8 cellular contexts compared by ENCODE assay signal in the genomic region with DNA sequence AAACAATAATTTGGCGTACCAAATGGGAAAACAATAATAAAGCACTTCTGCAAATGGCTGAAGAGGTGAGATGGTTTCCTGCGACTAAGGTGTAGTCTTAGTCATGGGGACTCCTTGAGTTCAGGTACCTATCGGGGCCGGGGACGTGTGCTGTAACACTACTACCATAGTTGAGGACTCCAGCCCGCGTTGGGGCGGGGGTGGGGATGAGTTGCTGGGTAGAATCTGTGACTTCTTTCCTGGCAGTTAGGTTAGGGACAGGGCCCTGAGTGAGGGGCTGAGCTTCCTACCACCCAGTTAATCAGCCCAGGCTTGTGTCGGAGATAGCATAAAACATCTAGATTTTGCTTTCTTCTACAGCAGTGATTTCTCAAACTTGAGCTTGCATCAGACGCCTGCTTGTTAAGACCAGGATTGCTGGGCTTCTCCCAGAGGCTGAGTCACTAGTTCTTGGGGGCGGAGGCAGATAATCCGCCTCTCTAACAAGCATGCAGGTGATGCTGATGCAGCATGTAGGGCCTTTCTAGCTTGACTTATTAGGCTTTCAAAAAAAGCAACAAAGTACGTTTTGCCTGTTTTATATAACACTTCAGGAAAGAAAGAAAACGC. TPM values are rescaled to one million over a fixed set of nuclear protein-coding genes. Genes with fewer than 3 reads are reported as not detected.
A peak's percentile ranks its signal among the peaks of the same experiment; 100 is the strongest.
DNase-seq lines count a peak whose midpoint lies in the region; ATAC-seq and TF ChIP-seq lines count a peak whose summit lies in the region.

No MANE protein-coding gene starts in this region.

- RAD21 ChIA-PET in HCT116 (lab: Charles Lee; ENCODE audit: low non-redundant PET in 1 of 2, low total read pairs in 2 of 2, uncharacterized antibody in 2 of 2, unreplicated experiment in 2 of 2) = no interaction called here

- H2AFZ ChIP-seq in HCT116 (ENCODE audit: low read depth, low read length, poor library complexity, severe bottlenecking) = no peak overlapping the region

- 0 out of 2 replicates have a peak, but pooled peaks have one; percentile 20 for ATAC-seq in HCT116
- ATAC-seq in GM19324 (IDR thresholded peaks at IDR 0.05; ENCODE audit: low FRiP score, unreplicated experiment) = no peak

- H3K27me3 ChIP-seq in AG04450 (ENCODE audit: control insufficient read depth, insufficient read depth, low read length) (no peaks in the 10 kb centered on the region), HCT116 (ENCODE audit: insufficient read depth, low read length) (no peaks in the 10 kb centered on the region), suprapubic skin (no peaks in the 10 kb centered on the region)

- TF ChIP-seq CTCF in AG04450 (IDR thresholded peaks at IDR 0.05; ENCODE audit: low read depth, low read length) (no peak), HCT116 (IDR thresholded peaks at IDR 0.05 in 2 of 3, conservative IDR thresholded peaks at IDR 0.05 in 1 of 3; ENCODE audit: borderline replicate concordance in 1 of 3, insufficient read depth in 1 of 3, low read depth in 2 of 3, low read length in 2 of 3) (no peak), suprapubic skin (IDR thresholded peaks at IDR 0.05) (no peak)

- WGBS in suprapubic skin = 77% methylated on average over 14 of the region's 14 CpGs

- TF ChIP-seq POLR2A in HCT116 (IDR thresholded peaks at IDR 0.05; ENCODE audit: borderline replicate concordance, extremely low read depth, insufficient read depth, insufficient read length) (no peak), suprapubic skin (IDR thresholded peaks at IDR 0.05) (no peak)

- H3K9me3 ChIP-seq in AG04450 (ENCODE audit: control insufficient read depth, insufficient read depth, low read length) (no peaks in the 10 kb centered on the region), HCT116 (ENCODE audit: control insufficient read depth in 1 of 2, insufficient read depth in 1 of 2, low read depth in 1 of 2, low read length in 2 of 2) (no peaks in the 10 kb centered on the region), suprapubic skin (no peaks in the 10 kb centered on the region)

- H3K4me2 ChIP-seq in HCT116 (ENCODE audit: low read length) = no peak overlapping the region

- CTCF ChIA-PET in AG04450 (lab: Charles Lee) = interaction anchor here (1.0 to 1.9 kb wide), 3 partner anchors 11 to 206 kb away, joined by 3 to 9 read pairs (median 5); no protein-coding TSS in a partner anchor
- CTCF ChIA-PET in HCT116 (lab: Charles Lee) = interaction anchor here (1.5 kb wide), 1 partner anchor 14 kb away, joined by 3 read pairs; no protein-coding TSS in a partner anchor

- H3K27ac ChIP-seq in AG04450 (ENCODE audit: low read depth, low read length) = peak overlapping the region; percentile 78
- no peak overlapping the region for H3K27ac ChIP-seq in HCT116 (ENCODE audit: low read depth, low read length)
- peak overlapping the region; percentile 29 for H3K27ac ChIP-seq in angular gyrus (ENCODE audit: low read depth, low read length)
- no peak overlapping the region for H3K27ac ChIP-seq in suprapubic skin

- no TSS peak for BruUV-seq in HCT116 (replicated peaks; lab: Mats Ljungman, UMichigan)

- POLR2A ChIA-PET in AG04450 (lab: Yijun Ruan, JAX) (interaction anchor here (0.7 kb wide), 1 partner anchor 11 kb away, joined by 3 read pairs; no protein-coding TSS in a partner anchor), HCT116 (lab: Charles Lee) (no interaction called here)

- TF ChIP-seq EP300 in suprapubic skin (IDR thresholded peaks at IDR 0.05) = no peak

- intact Hi-C loops in HCT116 (cut with micrococcal nuclease) = no loop called here

- no peak overlapping the region for H3K9ac ChIP-seq in HCT116 (ENCODE audit: low read length)

- DNase-seq in AG04450 (ENCODE audit: low read depth, low spot score) = no peak
- no peak for DNase-seq in HCT116 (ENCODE audit: low read depth, low spot score)
- DNase-seq in kidney tubule cell (ENCODE audit: low spot score) = peak; percentile 56
- DNase-seq in suprapubic skin (ENCODE audit: low spot score in 2 of 2) = no peak
- no peak for DNase-seq in pons (ENCODE audit: low spot score)
- no peak for DNase-seq in T-helper 1 cell

- no peaks in the 10 kb centered on the region for H3K9me2 ChIP-seq in HCT116 (ENCODE audit: insufficient read depth)

- peaks cover 0 to 24% of the 10 kb centered on the region in 2 experiments; a peak in 3 of 4 replicates for H3K4me1 ChIP-seq in HCT116 (ENCODE audit: control insufficient read depth in 1 of 2, insufficient read depth in 2 of 2, low read length in 2 of 2)
- H3K4me1 ChIP-seq in suprapubic skin = peaks cover 3% of the 10 kb centered on the region

- H3K79me2 ChIP-seq in HCT116 (ENCODE audit: insufficient read depth, low read length) = no peaks in the 10 kb centered on the region

- H4K20me1 ChIP-seq in HCT116 (ENCODE audit: insufficient read depth) = no peaks in the 10 kb centered on the region

- H3K4me3 ChIP-seq in AG04450 (ENCODE audit: low read depth, low read length) (no peak overlapping the region), HCT116 (replicated peaks in 1 of 2; ENCODE audit: low read depth in 1 of 2, low read length in 2 of 2) (no peak overlapping the region), suprapubic skin (no peak overlapping the region)

- TF ChIP-seq RAD21 in HCT116 (IDR thresholded peaks at IDR 0.05; ENCODE audit: low read depth) = no peak

- H3K36me3 ChIP-seq in HCT116 (ENCODE audit: control insufficient read depth in 1 of 2, insufficient read depth in 2 of 2, low read length in 2 of 2) (peaks cover 9 to 19% of the 10 kb centered on the region in 2 experiments; a peak in 2 of 4 replicates), suprapubic skin (peaks cover 10% of the 10 kb centered on the region)

TF ChIP-seq in HCT116, 20 proteins besides CTCF, POLR2A, EP300 and RAD21:
- no peak for TF ChIP-seq ZFX (IDR thresholded peaks at IDR 0.05)
- peak; percentile 22; the same call in 1 of the 2 replicates for TF ChIP-seq CEBPB (IDR thresholded peaks at IDR 0.05; ENCODE audit: low read depth)

RNA-seq across cellular contexts. Expression of a gene that starts 30.2 kb away (rescaled TPM):
- 133 and 157 TPM in 2 replicates for polyA plus RNA-seq in AG04450 (2011; rRNA removed)
- 79.5 and 82.3 TPM in 2 replicates for polyA minus RNA-seq in AG04450 (2011; rRNA and poly(A)+ RNA removed)
- total RNA-seq in HCT116 (2021; ENCODE audit: unreplicated experiment) (146 TPM), suprapubic skin (10 to 100 TPM; 62.9 to 88.8 (median 66.0) TPM)
- 89.4 and 146 TPM in 2 replicates for polyA plus RNA-seq in HCT116 (2012)

RNA-seq across cellular contexts. Expression of a gene that starts 53.7 kb away (rescaled TPM):
- polyA plus RNA-seq in AG04450 (2011; rRNA removed) = 10.0 and 15.4 TPM in 2 replicates
- polyA minus RNA-seq in AG04450 (2011; rRNA and poly(A)+ RNA removed) = 3.9 and 6.7 TPM in 2 replicates
- total RNA-seq in HCT116 (2021; ENCODE audit: unreplicated experiment) (22.9 TPM), suprapubic skin (10 to 100 TPM in 3 of 4 donors, 1 to 10 TPM in 1; 8.6 to 15.5 (median 14.5) TPM)
- 6.8 and 9.9 TPM in 2 replicates for polyA plus RNA-seq in HCT116 (2012)

Comparison
In these comparisons a context has a peak if more than half of its experiments do, and no peak if none do; other contexts are left out.
1. H3K27ac ChIP-seq: peak in AG04450 (single experiment) and angular gyrus (single experiment); none in HCT116 (single experiment) and suprapubic skin (single experiment).